Comparison of ENCODE assay signal across 21 cellular contexts in genomic region chr11:2920343-2920742, GRCh38. TPM values are rescaled to one million over a fixed set of nuclear protein-coding genes. Genes with fewer than 3 reads are reported as not detected.
DNase-seq lines count a peak whose midpoint lies in the region; ATAC-seq, FAIRE-seq and TF ChIP-seq lines count a peak whose summit lies in the region.
"Had no signal": no experiment of that assay in that cellular context is flagged by ENCODE, and none has a peak within 500 bp of the region (broad histone marks: within the 10 kb centered on the region; RNA-seq: fewer than 3 reads in every experiment).

No MANE protein-coding gene starts in this region.

- no peak for FAIRE-seq in kidney (lab: Jason Lieb, UNC)
- FAIRE-seq: D721Med, GM12892, GM18507, HTR-8/SVneo had no signal

- H3K27me3 ChIP-seq in right cardiac atrium (ENCODE audit: control insufficient read depth, insufficient read depth) (no peaks in the 10 kb centered on the region), NT2/D1 (ENCODE audit: insufficient read depth, insufficient read length) (no peaks in the 10 kb centered on the region), neuronal stem cell (ENCODE audit: control insufficient read depth in 3 of 3, insufficient read depth in 3 of 3, low read depth in 1 of 3, low read length in 3 of 3) (no peaks in the 10 kb centered on the region)

- H3K23ac ChIP-seq in neuronal stem cell (ENCODE audit: low read depth, low read length, poor library complexity): no peak overlapping the region

- H3K18ac ChIP-seq in neuronal stem cell (ENCODE audit: low read length): peak overlapping the region; percentile 59

- no peak overlapping the region for H2BK15ac ChIP-seq in neuronal stem cell (ENCODE audit: low read length)

- DNase-seq in right cardiac atrium: peak in 2 of 3 donors; percentile 45 to 59
- DNase-seq in Right ventricle myocardium inferior (ENCODE audit: missing footprints): no peak
- DNase-seq in NT2/D1 (ENCODE audit: low read depth, low spot score): no peak
- DNase-seq in kidney: peak; percentile 63
- DNase-seq in neuronal stem cell (ENCODE audit: low spot score): no peak
- DNase-seq in RKO (ENCODE audit: low spot score): no peak
- DNase-seq: Caco-2; CD4-positive, alpha-beta T cell; DMS153; DMS79; GDM1; GOT3 had no signal

- WGBS in right cardiac atrium: 82% methylated on average over 12 of the region's 12 CpGs
- no CpG with 5 or more reads among the region's 12 CpGs for WGBS in neuronal stem cell (ENCODE audit: extremely low coverage in 2 of 2, insufficient read length in 2 of 2, insufficient replicate concordance in 1 of 2), 2 donors

- ATAC-seq in right cardiac atrium (no peak), Right ventricle myocardium inferior (no peak), GM19328 (IDR thresholded peaks at IDR 0.05; ENCODE audit: unreplicated experiment) (no peak), GM18873 (IDR thresholded peaks at IDR 0.05; ENCODE audit: low FRiP score, unreplicated experiment) (no peak)

- no peak overlapping the region for H3K4ac ChIP-seq in neuronal stem cell (ENCODE audit: low read length)

- no peak overlapping the region for H3K4me2 ChIP-seq in neuronal stem cell (ENCODE audit: insufficient read depth, low read length, poor library complexity, severe bottlenecking)

- H3K36me3 ChIP-seq in NT2/D1 (ENCODE audit: insufficient read depth, insufficient read length, low read length) (peaks cover 14% of the 10 kb centered on the region), kidney (ENCODE audit: control insufficient read depth in 1 of 2, insufficient read depth in 2 of 2, low read length in 2 of 2) (no peaks in the 10 kb centered on the region), neuronal stem cell (replicated peaks in 1 of 2; ENCODE audit: control insufficient read depth in 2 of 2, insufficient read depth in 2 of 2, low read length in 2 of 2) (no peaks in the 10 kb centered on the region)

- no peak overlapping the region for H3K14ac ChIP-seq in neuronal stem cell (ENCODE audit: low read length)

- no peak overlapping the region for H2AFZ ChIP-seq in neuronal stem cell (ENCODE audit: low read length)

- H3K27ac ChIP-seq in right cardiac atrium (ENCODE audit: low read length) (no peak overlapping the region), kidney (ENCODE audit: low read depth in 2 of 2, low read length in 2 of 2) (no peak overlapping the region), neuronal stem cell (replicated peaks; ENCODE audit: low read length) (no peak overlapping the region)
- H3K27ac ChIP-seq: C4-2B had no signal

- H3K9ac ChIP-seq in NT2/D1 (ENCODE audit: insufficient read length, low read depth): peak overlapping the region; percentile 44
- H3K9ac ChIP-seq in kidney (ENCODE audit: low read length in 2 of 2): no peak overlapping the region
- no peak overlapping the region for H3K9ac ChIP-seq in neuronal stem cell (ENCODE audit: low read depth, low read length, poor library complexity)

- H3K4me1 ChIP-seq in right cardiac atrium (ENCODE audit: control insufficient read depth, insufficient read depth, low read length): no peaks in the 10 kb centered on the region
- peaks cover 5% of the 10 kb centered on the region for H3K4me1 ChIP-seq in NT2/D1 (ENCODE audit: insufficient read depth, insufficient read length)
- peaks cover 2 to 4% of the 10 kb centered on the region in 2 donors for H3K4me1 ChIP-seq in kidney (ENCODE audit: control insufficient read depth in 1 of 2, insufficient read depth in 1 of 2, low read depth in 1 of 2, low read length in 2 of 2)
- H3K4me1 ChIP-seq in neuronal stem cell (ENCODE audit: control insufficient read depth in 2 of 2, insufficient read depth in 1 of 2, low read depth in 1 of 2, low read length in 2 of 2): peaks cover 0 to 2% of the 10 kb centered on the region in 2 donors
- H3K4me1 ChIP-seq: Caco-2 had no signal

- H3K4me3 ChIP-seq in right cardiac atrium (ENCODE audit: low read length): no peak overlapping the region
- no peak overlapping the region for H3K4me3 ChIP-seq in NT2/D1 (ENCODE audit: insufficient read length, low read depth)
- H3K4me3 ChIP-seq in kidney (ENCODE audit: low read length in 2 of 2): no peak overlapping the region
- H3K4me3 ChIP-seq in neuronal stem cell (ENCODE audit: low read length in 2 of 2): no peak overlapping the region

- no peak overlapping the region for H2BK120ac ChIP-seq in neuronal stem cell (ENCODE audit: low read depth, low read length)

- peak overlapping the region; percentile 69 for H2BK5ac ChIP-seq in neuronal stem cell (ENCODE audit: low read length)

- H3K79me1 ChIP-seq in neuronal stem cell (ENCODE audit: low read depth, low read length): no peaks in the 10 kb centered on the region

- peak overlapping the region; percentile 61 for H2AK5ac ChIP-seq in neuronal stem cell (ENCODE audit: low read depth, low read length)

- no peak overlapping the region for H4K8ac ChIP-seq in neuronal stem cell (ENCODE audit: low read depth, low read length)

- no peaks in the 10 kb centered on the region for H3K9me3 ChIP-seq in right cardiac atrium (ENCODE audit: control insufficient read depth, low read length)
- H3K9me3 ChIP-seq in NT2/D1 (ENCODE audit: insufficient read depth, low read length): no peaks in the 10 kb centered on the region
- H3K9me3 ChIP-seq in kidney (ENCODE audit: control insufficient read depth in 1 of 2, low read length in 2 of 2): no peaks in the 10 kb centered on the region
- no peaks in the 10 kb centered on the region for H3K9me3 ChIP-seq in neuronal stem cell (replicated peaks in 1 of 2; ENCODE audit: control insufficient read depth in 2 of 2, insufficient read depth in 1 of 2, low read depth in 1 of 2, low read length in 2 of 2)
- H3K9me3 ChIP-seq: Caco-2 had no signal

- H2BK12ac ChIP-seq in neuronal stem cell (ENCODE audit: low read length): peak overlapping the region; percentile 30

- H4K91ac ChIP-seq in neuronal stem cell (ENCODE audit: low read depth, low read length, poor library complexity): no peak overlapping the region

- intact Hi-C loops in right cardiac atrium (cut with DNase I) (no loop called here), Right ventricle myocardium inferior (cut with DNase I) (no loop called here), kidney (cut with DNase I) (no loop called here)

- TF ChIP-seq CTCF in kidney (IDR thresholded peaks at IDR 0.05; ENCODE audit: borderline replicate concordance, extremely low read depth, insufficient read depth): no peak

RNA-seq across cellular contexts. Expression of gene PHLDA2, which starts 8.9 kb away (rescaled TPM):
- total RNA-seq in right cardiac atrium (1 to 10 TPM in 1 of 4 donors, under 1 TPM in 2, not detected in 1; 0.57 to 2.1 (median 0.74) TPM), Right ventricle myocardium inferior (0.65 TPM), kidney (19.7 TPM)
- polyA plus RNA-seq in right cardiac atrium (2.0 TPM), kidney (ENCODE audit: insufficient read depth, low read depth, low replicate concordance) (9.0 TPM)
- 6.3 TPM for polyA plus RNA-seq in neuronal stem cell (2013, experiment 1 of 2)
- polyA plus RNA-seq in neuronal stem cell (2013, experiment 2 of 2): 6.8 TPM
- total RNA-seq: B cell had no signal
- polyA plus RNA-seq: IgD-negative memory B cell had no signal

RNA-seq across cellular contexts. Expression of gene CDKN1C, which starts 34.8 kb away (rescaled TPM):
- total RNA-seq in right cardiac atrium (10 to 100 TPM; 16.1 to 26.3 (median 21.4) TPM), Right ventricle myocardium inferior (40.0 TPM), kidney (54.8 TPM)
- polyA plus RNA-seq in right cardiac atrium (27.6 TPM), kidney (ENCODE audit: insufficient read depth, low read depth, low replicate concordance) (192 TPM)
- 45.4 TPM for polyA plus RNA-seq in neuronal stem cell (2013, experiment 1 of 2)
- polyA plus RNA-seq in neuronal stem cell (2013, experiment 2 of 2): 48.3 TPM
- polyA plus RNA-seq: IgD-negative memory B cell had no signal

Comparison
In these comparisons a context has a peak if more than half of its experiments do, and no peak if none do; other contexts are left out.
1. DNase-seq: peak in right cardiac atrium (2 of 3) and kidney (single experiment); none in Right ventricle myocardium inferior (single experiment), NT2/D1 (single experiment), neuronal stem cell (single experiment) and RKO (single experiment).